ENCODE assay signal across 12 cellular contexts in genomic region chr4:182207806-182208483, GRCh38. TPM values are rescaled to one million over a fixed set of nuclear protein-coding genes. Genes with fewer than 3 reads are reported as not detected.
DNase-seq lines count a peak whose midpoint lies in the region; ATAC-seq and TF ChIP-seq lines count a peak whose summit lies in the region.
"Had no signal": no experiment of that assay in that cellular context is flagged by ENCODE, and none has a peak within 500 bp of the region (broad histone marks: within the 10 kb centered on the region; RNA-seq: fewer than 3 reads in every experiment).

No MANE protein-coding gene starts in this region.

- H3K27me3 ChIP-seq in Caco-2 (replicated peaks; ENCODE audit: control insufficient read depth, insufficient read depth, low read length) (no peaks in the 10 kb centered on the region), osteoblast (ENCODE audit: insufficient read depth, low read length) (no peaks in the 10 kb centered on the region)
- H3K27me3 ChIP-seq: pancreas had no signal

- TF ChIP-seq CTCF in Caco-2 (IDR thresholded peaks at IDR 0.05; ENCODE audit: insufficient read depth in 1 of 2, low read depth in 1 of 2, low read length in 1 of 2, severe bottlenecking in 1 of 2, unreplicated experiment in 1 of 2) (no peak), epithelial cell of esophagus (IDR thresholded peaks at IDR 0.05; ENCODE audit: insufficient read depth, low read depth, low read length, missing control alignments) (no peak), osteoblast (IDR thresholded peaks at IDR 0.05; ENCODE audit: extremely low read depth, low read depth, low read length) (no peak)

- no peaks in the 10 kb centered on the region for H4K20me1 ChIP-seq in osteoblast (ENCODE audit: insufficient read depth, low read length)

- CTCF ChIA-PET in Caco-2 (lab: Charles Lee) = no interaction called here

- POLR2A ChIA-PET in Caco-2 (lab: Charles Lee) = no interaction called here

- peak overlapping the region; percentile 62 for H2AFZ ChIP-seq in osteoblast (ENCODE audit: low read length)

- H3K27ac Mint-ChIP-seq in Caco-2 (ENCODE audit: unreplicated experiment) = peak overlapping the region; percentile 60

- H3K79me2 ChIP-seq in osteoblast (ENCODE audit: insufficient read depth, low read length) = peaks cover 4% of the 10 kb centered on the region

- H3K36me3 ChIP-seq in Caco-2 (ENCODE audit: control insufficient read depth, insufficient read depth, low read length) (no peaks in the 10 kb centered on the region), osteoblast (ENCODE audit: insufficient read depth, low read length) (no peaks in the 10 kb centered on the region)
- H3K36me3 ChIP-seq: pancreas had no signal

- intact Hi-C loops in Caco-2 (cut with micrococcal nuclease; ENCODE audit: unreplicated experiment) = loop anchor here (1.0 to 5.0 kb wide), 3 partner anchors 15 to 66 kb away; no protein-coding TSS in a partner anchor

- DNase-seq in Caco-2 (no peak), NCI-H226 (peak; percentile 85), epithelial cell of esophagus (ENCODE audit: low read depth) (peak; percentile 88), osteoblast (ENCODE audit: insufficient read length, low spot score, missing footprints) (no peak), amygdala (lab: John Stamatoyannopoulos, UW) (no peak)
- DNase-seq in activated CD8-positive, alpha-beta memory T cell treated with anti-CD3 and anti-CD28 coated beads, Interleukin-2, amount 50 U/mL, for 4 hours = no peak
- DNase-seq: activated CD8-positive, alpha-beta memory T cell treated with anti-CD3 and anti-CD28 coated beads for 24 hours; DMS153; pancreas had no signal

- peak overlapping the region; percentile 71 for H3K4me2 ChIP-seq in osteoblast (ENCODE audit: insufficient read depth, low read length)

- H3K4me3 ChIP-seq in Caco-2 (ENCODE audit: low read depth, low read length) = no peak overlapping the region
- no peak overlapping the region for H3K4me3 ChIP-seq in epithelial cell of esophagus (ENCODE audit: low read length)
- H3K4me3 ChIP-seq in osteoblast (ENCODE audit: insufficient read depth, low read length) = peak overlapping the region; percentile 16
- H3K4me3 ChIP-seq: pancreas had no signal

- peak overlapping the region; percentile 90 for H3K27ac ChIP-seq in osteoblast (ENCODE audit: low read depth, low read length)
- H3K27ac ChIP-seq: pancreas had no signal

- H3K9me3 ChIP-seq in Caco-2 (no peaks in the 10 kb centered on the region), osteoblast (ENCODE audit: low read depth, low read length) (no peaks in the 10 kb centered on the region)
- H3K9me3 ChIP-seq: pancreas had no signal

- H3K9me3 Mint-ChIP-seq in Caco-2 (ENCODE audit: unreplicated experiment) = no peaks in the 10 kb centered on the region

- peaks cover 60% of the 10 kb centered on the region for H3K4me1 ChIP-seq in Caco-2
- peaks cover 24% of the 10 kb centered on the region for H3K4me1 ChIP-seq in osteoblast (ENCODE audit: insufficient read depth, low read length)
- H3K4me1 ChIP-seq: pancreas had no signal

- peaks cover 42% of the 10 kb centered on the region for H3K4me1 Mint-ChIP-seq in Caco-2 (ENCODE audit: low read depth, unreplicated experiment)
- H3K4me1 Mint-ChIP-seq: central memory CD8-positive, alpha-beta T cell had no signal

- peaks cover 13% of the 10 kb centered on the region for H3K36me3 Mint-ChIP-seq in Caco-2 (ENCODE audit: insufficient read depth, unreplicated experiment)

- no peak overlapping the region for H3K4me3 Mint-ChIP-seq in Caco-2 (ENCODE audit: unreplicated experiment)
- H3K4me3 Mint-ChIP-seq: central memory CD8-positive, alpha-beta T cell had no signal

- no peaks in the 10 kb centered on the region for H3K27me3 Mint-ChIP-seq in Caco-2 (ENCODE audit: insufficient read depth, unreplicated experiment)
- H3K27me3 Mint-ChIP-seq: central memory CD8-positive, alpha-beta T cell had no signal

- no peak for ATAC-seq in HG03196 (IDR thresholded peaks at IDR 0.05; ENCODE audit: unreplicated experiment)
- no peak for ATAC-seq in GM18520 (IDR thresholded peaks at IDR 0.05; ENCODE audit: unreplicated experiment)

- BruUV-seq in Caco-2 (replicated peaks; lab: Mats Ljungman, UMichigan) = no TSS peak

RNA-seq across cellular contexts. Expression of gene TENM3, which starts 35.3 kb away (rescaled TPM):
- 94.7 and 101 TPM in 2 replicates for total RNA-seq in Caco-2 (2022)
- total RNA-seq in osteoblast = 59.0 and 68.4 TPM in 2 replicates

Comparison
In these comparisons a context has a peak if more than half of its experiments do, and no peak if none do; other contexts are left out.
1. DNase-seq: peak in NCI-H226 (single experiment) and epithelial cell of esophagus (single experiment); none in Caco-2 (0 of 2), osteoblast (single experiment), amygdala (0 of 56) and activated CD8-positive, alpha-beta memory T cell treated with anti-CD3 and anti-CD28 coated beads, Interleukin-2, amount 50 U/mL, for 4 hours (single experiment).